ENCODE assay signal across 9 cellular contexts in the genomic region with DNA sequence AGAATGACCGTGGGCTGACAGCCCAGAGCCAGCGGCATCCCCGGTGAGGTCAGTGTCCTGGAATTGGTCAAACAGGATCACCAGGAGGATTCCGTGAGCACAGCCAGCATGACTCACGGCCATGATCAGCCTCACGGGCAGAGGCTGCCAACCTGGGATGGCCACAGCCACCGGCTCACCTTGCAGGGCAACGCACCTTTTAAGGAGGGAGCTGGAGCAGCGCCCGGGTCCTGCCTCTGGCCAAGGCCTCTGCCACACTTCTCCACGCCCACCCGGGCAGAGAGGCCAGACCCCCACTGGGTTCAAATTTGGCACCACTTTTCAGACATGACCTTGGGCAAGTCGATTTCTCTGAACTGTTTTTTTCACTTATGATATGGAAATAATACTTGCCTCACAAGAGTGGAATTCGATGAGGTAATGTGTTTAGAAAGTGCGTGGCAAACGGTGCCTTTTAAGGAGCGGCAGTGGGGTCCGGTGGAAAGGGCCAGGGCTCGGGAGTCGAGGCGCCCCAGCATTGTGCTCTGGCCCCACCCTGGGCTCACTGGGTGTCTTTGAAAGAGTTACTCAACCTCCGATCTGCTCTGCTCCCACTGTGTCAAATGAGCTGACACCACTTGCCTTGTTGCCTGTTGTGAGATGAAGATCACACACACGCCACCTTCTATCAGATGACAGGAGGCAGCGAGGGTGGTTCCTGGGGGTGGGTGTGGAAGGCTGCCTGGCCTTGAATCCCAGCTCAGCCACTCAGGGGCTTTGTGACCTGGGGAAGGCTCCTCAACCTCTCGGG. TPM values are rescaled to one million over a fixed set of nuclear protein-coding genes. Genes with fewer than 3 reads are reported as not detected.
DNase-seq lines count a peak whose midpoint lies in the region; ATAC-seq and TF ChIP-seq lines count a peak whose summit lies in the region.
"Had no signal": no experiment of that assay in that cellular context is flagged by ENCODE, and none has a peak within 500 bp of the region (broad histone marks: within the 10 kb centered on the region; RNA-seq: fewer than 3 reads in every experiment).

No MANE protein-coding gene starts in this region.

- WGBS in esophagus squamous epithelium, 2 donors, result 17% methylated on average over 3 to 14 of the region's 25 CpGs

- ATAC-seq in omental fat pad (ENCODE audit: low FRiP score) (peak; percentile 77), GM19455 (IDR thresholded peaks at IDR 0.05; ENCODE audit: unreplicated experiment) (no peak), HG02798 (IDR thresholded peaks at IDR 0.05; ENCODE audit: poor library complexity, unreplicated experiment) (no peak)

- H3K9ac ChIP-seq in BLaER1 treated with 17β-estradiol and CSF1 and Interleukin-3, amounts not matched to agents 10 nM and 100 nM, result peak overlapping the region; percentile 10 to 87 (median 77); a peak in 18 of 22 replicates

- intact Hi-C loops in esophagus squamous epithelium (cut with DNase I), result no loop called here

- H3K36me3 ChIP-seq in BLaER1 treated with 17β-estradiol and CSF1 and Interleukin-3, amounts not matched to agents 10 nM and 100 nM, result peaks cover 0 to 11% (median 0%) of the 10 kb centered on the region in 11 experiments; a peak in 3 of 22 replicates
- peaks cover 0 to 6% (median 0%) of the 10 kb centered on the region in 3 donors for H3K36me3 ChIP-seq in Peyer's patch
- peaks cover 0 to 27% (median 3%) of the 10 kb centered on the region in 3 donors for H3K36me3 ChIP-seq in esophagus squamous epithelium

- H3K4me3 ChIP-seq in BLaER1 treated with 17β-estradiol and CSF1 and Interleukin-3, amounts not matched to agents 10 nM and 100 nM, result peak overlapping the region in 1 of 10 experiments; percentile 17; a peak in 1 of 20 replicates
- H3K4me3 ChIP-seq in Peyer's patch (no peak overlapping the region), esophagus squamous epithelium (no peak overlapping the region)

- TF ChIP-seq CTCF in Peyer's patch (IDR thresholded peaks at IDR 0.05) (no peak), esophagus squamous epithelium (IDR thresholded peaks at IDR 0.05) (no peak), omental fat pad (IDR thresholded peaks at IDR 0.05) (no peak)

- peak overlapping the region in 10 of 11 experiments; percentile 73 to 98 (median 92); a peak in 18 of 22 replicates for H3K27ac ChIP-seq in BLaER1 treated with 17β-estradiol and CSF1 and Interleukin-3, amounts not matched to agents 10 nM and 100 nM
- H3K27ac ChIP-seq in Peyer's patch (peak overlapping the region; percentile 37 to 82 (median 66)), esophagus squamous epithelium (peak overlapping the region; percentile 84 to 92 (median 88))

- no peaks in the 10 kb centered on the region for H3K27me3 ChIP-seq in BLaER1 treated with 17β-estradiol and CSF1 and Interleukin-3, amounts not matched to agents 10 nM and 100 nM
- no peaks in the 10 kb centered on the region for H3K27me3 ChIP-seq in Peyer's patch
- no peaks in the 10 kb centered on the region for H3K27me3 ChIP-seq in esophagus squamous epithelium

- H3K9me3 ChIP-seq in BLaER1 treated with 17β-estradiol and CSF1 and Interleukin-3, amounts not matched to agents 10 nM and 100 nM (replicated peaks in 1 of 11), result no peaks in the 10 kb centered on the region
- H3K9me3 ChIP-seq in Peyer's patch, result no peaks in the 10 kb centered on the region
- H3K9me3 ChIP-seq in esophagus squamous epithelium, result no peaks in the 10 kb centered on the region

- TF ChIP-seq POLR2A in Peyer's patch (IDR thresholded peaks at IDR 0.05), result no peak
- TF ChIP-seq POLR2A in esophagus squamous epithelium (IDR thresholded peaks at IDR 0.05), result peak in 1 of 4 donors; percentile 10

- peaks cover 54 to 100% (median 93%) of the 10 kb centered on the region in 10 experiments for H3K4me1 ChIP-seq in BLaER1 treated with 17β-estradiol and CSF1 and Interleukin-3, amounts not matched to agents 10 nM and 100 nM
- peaks cover 0 to 54% (median 0%) of the 10 kb centered on the region in 4 donors for H3K4me1 ChIP-seq in Peyer's patch
- peaks cover 32 to 79% (median 44%) of the 10 kb centered on the region in 3 donors for H3K4me1 ChIP-seq in esophagus squamous epithelium

- H3K4me2 ChIP-seq in BLaER1 treated with 17β-estradiol and CSF1 and Interleukin-3, amounts not matched to agents 10 nM and 100 nM, result peak overlapping the region; percentile 77 to 98 (median 91)

- peaks cover 0 to under 1% (median 0%) of the 10 kb centered on the region in 11 experiments; a peak in 2 of 22 replicates for H4K20me1 ChIP-seq in BLaER1 treated with 17β-estradiol and CSF1 and Interleukin-3, amounts not matched to agents 10 nM and 100 nM

- DNase-seq in Peyer's patch (peak in 2 of 3 donors; percentile 79 to 83), esophagus squamous epithelium (lab: John Stamatoyannopoulos, UW) (no peak), omental fat pad (ENCODE audit: low spot score) (no peak), NCI-H146 treated with DMSO at 0.1 percent for 48 hours (lab: John Stamatoyannopoulos, UW; ENCODE audit: unreplicated experiment) (no peak)
- DNase-seq in activated T-cell treated with anti-CD3 and anti-CD28 coated beads, Interleukin-2, amount 50 U/mL, for 1 hour, result no peak
- DNase-seq: naive B cell had no signal

RNA-seq across cellular contexts. Expression of gene TXN2, which starts 16.0 kb away (rescaled TPM):
- total RNA-seq in Peyer's patch, result 100 to 1,000 TPM in 1 of 4 donors, 10 to 100 TPM in 3; 75.7 to 116 (median 92.9) TPM
- 10 to 100 TPM; 58.4 to 88.4 (median 72.3) TPM for total RNA-seq in esophagus squamous epithelium
- 10 to 100 TPM; 53.2 to 82.0 (median 66.2) TPM for total RNA-seq in omental fat pad

RNA-seq across cellular contexts. Expression of gene FOXRED2, which starts 41.4 kb away (rescaled TPM):
- total RNA-seq in Peyer's patch (10 to 100 TPM in 1 of 4 donors, 1 to 10 TPM in 3; 2.8 to 16.5 (median 4.1) TPM), esophagus squamous epithelium (10 to 100 TPM in 2 of 4 donors, 1 to 10 TPM in 2; 3.8 to 21.0 (median 7.6) TPM), omental fat pad (10 to 100 TPM in 1 of 4 donors, 1 to 10 TPM in 3; 4.0 to 11.7 (median 5.1) TPM)

Comparison
In these comparisons a context has a peak if more than half of its experiments do, and no peak if none do; other contexts are left out.
1. DNase-seq: peak in Peyer's patch (2 of 3); none in esophagus squamous epithelium (single experiment), omental fat pad (single experiment), NCI-H146 treated with DMSO at 0.1 percent for 48 hours (single experiment) and activated T-cell treated with anti-CD3 and anti-CD28 coated beads, Interleukin-2, amount 50 U/mL, for 1 hour (single experiment).
2. Peak in every context shown above with its lines, with median percentiles within 50 percentile points of each other: H3K27ac ChIP-seq.